ENCODE assay signal across 19 cellular contexts in the genomic region with DNA sequence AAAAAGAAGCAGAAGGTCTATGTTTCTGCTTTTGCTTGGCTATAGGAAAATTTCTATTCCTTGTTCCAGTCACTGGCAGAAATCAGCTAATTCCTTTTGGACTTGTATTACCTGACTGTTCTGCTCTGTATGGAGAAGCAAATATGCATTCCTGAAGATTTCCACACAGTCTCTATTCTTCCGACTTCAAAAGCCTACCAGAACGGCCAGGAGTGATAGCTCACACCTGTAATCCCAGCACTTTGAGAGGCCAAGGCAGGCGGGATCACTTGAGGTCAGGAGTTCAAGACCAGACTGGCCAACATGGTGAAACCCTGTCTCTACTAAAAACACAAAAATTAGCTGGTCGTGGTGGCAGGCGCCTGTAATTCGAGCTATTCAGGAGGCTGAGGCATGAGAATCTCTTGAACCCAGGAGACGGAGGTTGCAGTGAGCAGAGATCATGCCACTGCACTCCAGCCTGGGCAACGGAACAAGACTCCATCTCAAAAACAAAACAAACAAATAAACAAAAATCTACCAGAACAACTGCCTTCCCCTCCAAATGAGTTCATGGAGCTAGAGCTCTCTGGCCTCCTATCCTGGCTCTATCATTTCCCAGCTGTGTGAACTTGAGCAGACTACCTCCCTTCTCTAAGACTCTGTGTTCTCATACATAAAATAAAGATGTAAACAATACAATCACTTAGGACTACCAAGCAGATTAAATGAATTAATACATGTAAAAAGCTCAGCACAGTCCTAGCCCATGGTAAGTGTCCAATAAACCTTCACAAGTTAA. TPM values are rescaled to one million over a fixed set of nuclear protein-coding genes. Genes with fewer than 3 reads are reported as not detected.
DNase-seq lines count a peak whose midpoint lies in the region; ATAC-seq and TF ChIP-seq lines count a peak whose summit lies in the region.
"Had no signal": no experiment of that assay in that cellular context is flagged by ENCODE, and none has a peak within 500 bp of the region (broad histone marks: within the 10 kb centered on the region; RNA-seq: fewer than 3 reads in every experiment).

No MANE protein-coding gene starts in this region.

- peaks cover 1% of the 10 kb centered on the region; the same call in 1 of the 2 replicates for H3K36me3 ChIP-seq in Caco-2 (ENCODE audit: control insufficient read depth, insufficient read depth, low read length)
- H3K36me3 ChIP-seq: BLaER1 had no signal

- intact Hi-C loops in Caco-2 (cut with micrococcal nuclease; ENCODE audit: unreplicated experiment), result loop anchor here (1.0 to 2.0 kb wide), 3 partner anchors 25 to 56 kb away; no protein-coding TSS in a partner anchor

- H3K36me3 Mint-ChIP-seq in Caco-2 (ENCODE audit: insufficient read depth, unreplicated experiment), result peaks cover 45% of the 10 kb centered on the region
- peaks cover 25% of the 10 kb centered on the region for H3K36me3 Mint-ChIP-seq in HFFc6 (ENCODE audit: low read depth)
- H3K36me3 Mint-ChIP-seq in nephron progenitor cell (ENCODE audit: low read depth), result peaks cover 66% of the 10 kb centered on the region
- H3K36me3 Mint-ChIP-seq: IgD-negative memory B cell had no signal

- DNase-seq in Caco-2 (peak; percentile 70 to 77), HFFc6 (no peak), epithelial cell of esophagus (ENCODE audit: low read depth) (peak; percentile 33), nephron progenitor cell (no peak), GF-D8 (lab: John Stamatoyannopoulos, UW) (no peak)
- DNase-seq: CD4-positive, alpha-beta T cell; COR-L47; DND-41; NCI-H1694; NCI-H2081; NCI-H2171; NCI-H524 treated with DMSO at 0.1 percent for 48 hours; NCI-H82; SHP77 had no signal

- H3K4me3 Mint-ChIP-seq in Caco-2 (ENCODE audit: unreplicated experiment), result peak overlapping the region; percentile 10
- no peak overlapping the region for H3K4me3 Mint-ChIP-seq in HFFc6
- no peak overlapping the region for H3K4me3 Mint-ChIP-seq in nephron progenitor cell
- H3K4me3 Mint-ChIP-seq: CD4-positive, alpha-beta T cell; IgD-negative memory B cell had no signal

- peaks cover 28% of the 10 kb centered on the region for H3K4me1 ChIP-seq in Caco-2
- H3K4me1 ChIP-seq: BLaER1 had no signal

- no peaks in the 10 kb centered on the region for H3K27me3 ChIP-seq in Caco-2 (replicated peaks; ENCODE audit: control insufficient read depth, insufficient read depth, low read length)
- H3K27me3 ChIP-seq: BLaER1 had no signal

- no peak for TF ChIP-seq CTCF in Caco-2 (IDR thresholded peaks at IDR 0.05; ENCODE audit: insufficient read depth in 1 of 2, low read depth in 1 of 2, low read length in 1 of 2, severe bottlenecking in 1 of 2, unreplicated experiment in 1 of 2)
- TF ChIP-seq CTCF in HFFc6 (IDR thresholded peaks at IDR 0.05), result no peak
- no peak for TF ChIP-seq CTCF in epithelial cell of esophagus (IDR thresholded peaks at IDR 0.05; ENCODE audit: insufficient read depth, low read depth, low read length, missing control alignments)
- no peak for TF ChIP-seq CTCF in nephron progenitor cell (IDR thresholded peaks at IDR 0.05)

- CTCF ChIA-PET in Caco-2 (lab: Charles Lee), result interaction anchor here (0.7 to 1.5 kb wide), 5 partner anchors 17 to 128 kb away, joined by 3 to 6 read pairs (median 4); a partner anchor contains a TSS

- POLR2A ChIA-PET in Caco-2 (lab: Charles Lee), result no interaction called here

- H3K27me3 Mint-ChIP-seq in Caco-2 (ENCODE audit: insufficient read depth, unreplicated experiment) (no peaks in the 10 kb centered on the region), HFFc6 (ENCODE audit: insufficient read depth) (peaks cover 4% of the 10 kb centered on the region), nephron progenitor cell (ENCODE audit: low read depth, poor library complexity) (no peaks in the 10 kb centered on the region)
- H3K27me3 Mint-ChIP-seq: CD4-positive, alpha-beta T cell; IgD-negative memory B cell had no signal

- H3K9me3 ChIP-seq in Caco-2, result no peaks in the 10 kb centered on the region
- H3K9me3 ChIP-seq: BLaER1 had no signal

- no TSS peak for BruUV-seq in Caco-2 (replicated peaks; lab: Mats Ljungman, UMichigan)

- ATAC-seq in HG02938 (IDR thresholded peaks at IDR 0.05; ENCODE audit: unreplicated experiment) (no peak), GM21786 (IDR thresholded peaks at IDR 0.05; ENCODE audit: unreplicated experiment) (no peak), HG02610 (IDR thresholded peaks at IDR 0.05; ENCODE audit: unreplicated experiment) (no peak)

- peak overlapping the region; percentile 56 for H3K27ac Mint-ChIP-seq in Caco-2 (ENCODE audit: unreplicated experiment)
- H3K27ac Mint-ChIP-seq in HFFc6, result peak overlapping the region; percentile 35
- H3K27ac Mint-ChIP-seq in nephron progenitor cell, result peak overlapping the region; percentile 78
- H3K27ac Mint-ChIP-seq: CD4-positive, alpha-beta T cell; IgD-negative memory B cell had no signal

- H3K9me3 Mint-ChIP-seq in Caco-2 (ENCODE audit: unreplicated experiment), result no peaks in the 10 kb centered on the region
- H3K9me3 Mint-ChIP-seq in HFFc6, result no peaks in the 10 kb centered on the region
- H3K9me3 Mint-ChIP-seq in nephron progenitor cell, result peaks cover 4% of the 10 kb centered on the region
- H3K9me3 Mint-ChIP-seq: CD4-positive, alpha-beta T cell had no signal

- H3K4me1 Mint-ChIP-seq in Caco-2 (ENCODE audit: low read depth, unreplicated experiment) (peaks cover 15% of the 10 kb centered on the region), HFFc6 (ENCODE audit: low read depth) (peaks cover 79% of the 10 kb centered on the region), nephron progenitor cell (peaks cover 70% of the 10 kb centered on the region)
- H3K4me1 Mint-ChIP-seq: IgD-negative memory B cell had no signal

- H3K4me3 ChIP-seq in Caco-2 (ENCODE audit: low read depth, low read length) (no peak overlapping the region), epithelial cell of esophagus (ENCODE audit: low read length) (no peak overlapping the region)
- H3K4me3 ChIP-seq: BLaER1 had no signal

RNA-seq across cellular contexts. Expression of a gene that starts 17.0 kb away (rescaled TPM):
- 67.6 and 73.3 TPM in 2 replicates for total RNA-seq in Caco-2 (2022)
- 100 to 1,000 TPM in 5 of 6 experiments, 10 to 100 TPM in 1; 99.4 to 142 (median 129) TPM for total RNA-seq in HFFc6 (2021; fragmentation: NEBNext Ultra II Directional; extraction: Animal tissue kit (Norgen Biotek cat#: 25700))
- total RNA-seq: CD4-positive, alpha-beta T cell had no signal

Comparison
In these comparisons a context has a peak if more than half of its experiments do, and no peak if none do; other contexts are left out.
1. DNase-seq: peak in Caco-2 (2 of 2) and epithelial cell of esophagus (single experiment); none in HFFc6 (single experiment), nephron progenitor cell (single experiment) and GF-D8 (single experiment).
2. Peak in every context shown above with its lines, with median percentiles within 50 percentile points of each other: H3K27ac Mint-ChIP-seq.